Comparison of ENCODE assay signal across 11 cellular contexts in genomic region chr19:41701401-41702075, GRCh38. TPM values are rescaled to one million over a fixed set of nuclear protein-coding genes. Genes with fewer than 3 reads are reported as not detected.
DNase-seq lines count a peak whose midpoint lies in the region; FAIRE-seq and TF ChIP-seq lines count a peak whose summit lies in the region.
"Had no signal": no experiment of that assay in that cellular context is flagged by ENCODE, and none has a peak within 500 bp of the region (broad histone marks: within the 10 kb centered on the region; RNA-seq: fewer than 3 reads in every experiment).

No MANE protein-coding gene starts in this region.

- TF ChIP-seq POLR2A in H54 (IDR thresholded peaks at IDR 0.05; ENCODE audit: low read depth, low read length), result no peak

- no peak overlapping the region for H3K27ac ChIP-seq in RWPE1
- H3K27ac ChIP-seq: SJSA1 had no signal

- POLR2A ChIA-PET in RWPE1 (lab: Yijun Ruan, JAX; ENCODE audit: low non-redundant PET), result no interaction called here

- no peak for FAIRE-seq in H54 (lab: Jason Lieb, UNC)

- DNase-seq in NCI-H2227 (lab: John Stamatoyannopoulos, UW; ENCODE audit: unreplicated experiment), result peak; percentile 30
- no peak for DNase-seq in NCI-H2227 treated with DMSO at 0.1 percent for 48 hours (lab: John Stamatoyannopoulos, UW)
- DNase-seq in H54 (ENCODE audit: insufficient read length, low spot score), result peak; percentile 35
- peak; percentile 33 for DNase-seq in RPMI8226
- peak; percentile 84 for DNase-seq in mesenteric fat pad (ENCODE audit: low spot score)
- no peak for DNase-seq in NK-92 (lab: John Stamatoyannopoulos, UW; ENCODE audit: unreplicated experiment)
- no peak for DNase-seq in stimulated activated CD4-positive, alpha-beta T cell treated with anti-CD3 and anti-CD28 coated beads, Interleukin-1b, Interleukin-23, amount 100 ng/mL, for 48 hours
- DNase-seq in RWPE1 (ENCODE audit: low spot score), result no peak

- CTCF ChIA-PET in RWPE1 (lab: Yijun Ruan, JAX), result interaction anchor here (0.6 kb wide), 1 partner anchor 152 kb away, joined by 3 read pairs; no protein-coding TSS in a partner anchor

- no peak for TF ChIP-seq CTCF in RWPE1 (conservative IDR thresholded peaks at IDR 0.05; ENCODE audit: low read depth)

RNA-seq across cellular contexts. Expression of gene CEACAM5, which starts 6.9 kb away (rescaled TPM):
- total RNA-seq in mesenteric fat pad, result 0.35 TPM
- total RNA-seq: fibroblast of villous mesenchyme, myocyte, SJSA1 had no signal

RNA-seq across cellular contexts. Expression of gene CEACAM7, which starts 13.5 kb away (rescaled TPM):
- total RNA-seq in mesenteric fat pad, result not detected
- total RNA-seq: fibroblast of villous mesenchyme, myocyte, SJSA1 had no signal

RNA-seq across cellular contexts. Expression of gene CEACAM6, which starts 53.8 kb away (rescaled TPM):
- 0.22 TPM for total RNA-seq in mesenteric fat pad
- total RNA-seq: fibroblast of villous mesenchyme, myocyte, SJSA1 had no signal

Comparison
In these comparisons a context has a peak if more than half of its experiments do, and no peak if none do; other contexts are left out.
1. DNase-seq: peak in NCI-H2227 (single experiment), H54 (single experiment), RPMI8226 (single experiment) and mesenteric fat pad (single experiment); none in NCI-H2227 treated with DMSO at 0.1 percent for 48 hours (single experiment), NK-92 (single experiment), stimulated activated CD4-positive, alpha-beta T cell treated with anti-CD3 and anti-CD28 coated beads, Interleukin-1b, Interleukin-23, amount 100 ng/mL, for 48 hours (single experiment) and RWPE1 (single experiment).